In the genomic region with DNA sequence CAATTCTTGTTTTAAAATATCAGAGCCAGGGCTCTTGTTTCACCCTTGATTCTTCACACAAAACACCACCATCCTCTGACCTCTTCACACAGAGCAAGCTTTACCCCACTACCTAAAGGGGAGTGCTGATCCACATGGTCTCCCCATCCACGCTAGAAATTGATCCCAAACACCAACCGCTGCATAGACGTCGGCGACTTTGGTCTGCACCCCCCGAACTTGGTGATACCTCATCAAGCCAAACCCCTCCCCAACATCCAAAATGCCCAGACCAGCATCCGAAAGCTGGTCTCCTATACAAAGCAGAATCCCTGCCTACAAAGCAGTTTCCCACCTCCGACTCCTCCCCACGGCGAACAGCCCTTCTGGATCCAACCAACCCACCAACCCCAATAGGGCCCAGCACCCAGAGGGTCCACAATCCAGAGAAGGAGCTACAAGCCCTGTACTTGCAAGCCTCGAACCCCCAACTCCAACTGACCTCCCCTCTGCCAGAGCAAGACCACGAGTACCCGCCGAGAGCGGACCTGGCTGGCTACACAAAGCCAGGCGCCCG, we compare ENCODE assay signal across 7 cellular contexts.
DNase-seq lines count a peak whose midpoint lies in the region; ATAC-seq and TF ChIP-seq lines count a peak whose summit lies in the region.

No MANE protein-coding gene starts in this region.

- no peak for DNase-seq in iPS DF 6.9 (ENCODE audit: low read depth, low spot score)
- no peak for DNase-seq in stimulated activated naive CD8-positive, alpha-beta T cell treated with anti-CD3 and anti-CD28 coated beads, Interleukin-15, amount 100 ng/mL, for 72 hours
- no peak for DNase-seq in NCI-H510A treated with DMSO at 0.1 percent for 48 hours (lab: John Stamatoyannopoulos, UW)

- no peaks in the 10 kb centered on the region for H3K27me3 ChIP-seq in iPS DF 6.9 (ENCODE audit: control insufficient read depth, insufficient read depth, low read length)

- H3K9me3 ChIP-seq in iPS DF 6.9 (ENCODE audit: control insufficient read depth, insufficient read depth, low read length), result peaks cover 3% of the 10 kb centered on the region

- peaks cover 16 to 31% of the 10 kb centered on the region in 2 donors for H3K9me3 Mint-ChIP-seq in stimulated activated naive CD8-positive, alpha-beta T cell treated with anti-CD3 and anti-CD28 coated beads, Interleukin-15, amount 100 ng/mL, for 72 hours

- H3K27ac Mint-ChIP-seq in stimulated activated naive CD8-positive, alpha-beta T cell treated with anti-CD3 and anti-CD28 coated beads, Interleukin-15, amount 100 ng/mL, for 72 hours, result peak overlapping the region; percentile 96 to 99

- H3K27me3 Mint-ChIP-seq in stimulated activated naive CD8-positive, alpha-beta T cell treated with anti-CD3 and anti-CD28 coated beads, Interleukin-15, amount 100 ng/mL, for 72 hours, result no peaks in the 10 kb centered on the region

- H3K27ac ChIP-seq in iPS DF 6.9 (ENCODE audit: low read length), result no peak overlapping the region

- peaks cover 35% of the 10 kb centered on the region for H3K4me1 Mint-ChIP-seq in stimulated activated naive CD8-positive, alpha-beta T cell treated with anti-CD3 and anti-CD28 coated beads, Interleukin-15, amount 100 ng/mL, for 72 hours

- ATAC-seq in HG02798 (IDR thresholded peaks at IDR 0.05; ENCODE audit: poor library complexity, unreplicated experiment), result peak; percentile 0
- ATAC-seq in stimulated activated naive CD8-positive, alpha-beta T cell treated with anti-CD3 and anti-CD28 coated beads, Interleukin-15, amount 100 ng/mL, for 72 hours, result no peak
- ATAC-seq in HG02610 (IDR thresholded peaks at IDR 0.05; ENCODE audit: unreplicated experiment), result no peak
- ATAC-seq in HG03432 (IDR thresholded peaks at IDR 0.05; ENCODE audit: unreplicated experiment), result no peak

- peaks cover 4% of the 10 kb centered on the region; the same call in 1 of the 2 replicates for H3K36me3 ChIP-seq in iPS DF 6.9 (ENCODE audit: control insufficient read depth, insufficient read depth, low read length)

- H3K4me3 Mint-ChIP-seq in stimulated activated naive CD8-positive, alpha-beta T cell treated with anti-CD3 and anti-CD28 coated beads, Interleukin-15, amount 100 ng/mL, for 72 hours, result peak overlapping the region; percentile 89 to 99

- no peak for TF ChIP-seq CTCF in WI38 (IDR thresholded peaks at IDR 0.05; ENCODE audit: low read depth, low read length)

- H3K4me3 ChIP-seq in WI38 (ENCODE audit: low read depth, low read length) (peak overlapping the region; percentile 90), iPS DF 6.9 (ENCODE audit: low read length) (peak overlapping the region; percentile 96)

- WGBS in iPS DF 6.9 (ENCODE audit: insufficient coverage, insufficient read length), result no CpG with 5 or more reads among the region's 17 CpGs

- H3K4me1 ChIP-seq in iPS DF 6.9 (ENCODE audit: control insufficient read depth, insufficient read depth, low read length), result no peaks in the 10 kb centered on the region; the same call in 1 of the 2 replicates
